Comparison of ENCODE assay signal across 10 cellular contexts in the genomic region with DNA sequence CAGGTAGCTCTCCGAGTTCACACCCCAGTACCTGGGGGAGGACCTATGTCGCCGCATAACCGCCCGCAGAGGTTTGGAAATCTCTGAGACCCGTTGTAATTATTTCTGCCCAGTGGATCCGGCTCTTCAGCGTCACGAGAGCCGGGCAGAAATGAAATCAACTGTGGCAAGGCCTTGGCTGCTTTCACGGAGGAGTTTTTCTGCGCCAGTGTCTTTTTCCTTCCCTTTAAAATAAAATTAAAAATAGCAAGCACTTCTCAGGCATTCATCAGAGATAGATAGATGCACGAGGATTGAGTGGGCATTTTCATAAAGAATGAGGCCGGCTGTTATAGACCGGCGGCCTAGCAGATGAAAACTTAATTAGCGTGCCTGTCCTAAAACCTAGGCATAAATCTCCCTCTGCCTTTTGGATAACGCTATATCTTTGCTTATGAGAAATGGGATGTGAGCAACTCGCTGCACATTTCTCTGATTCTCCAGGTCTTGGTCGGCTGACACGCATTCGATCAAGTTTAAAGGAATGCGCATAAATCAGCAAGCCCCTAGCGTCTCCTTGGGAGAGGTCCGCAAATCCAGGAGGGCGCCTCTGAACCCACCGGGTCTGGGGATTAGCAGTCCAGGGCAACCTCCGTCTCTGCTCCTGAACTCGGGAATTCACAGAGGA. TPM values are rescaled to one million over a fixed set of nuclear protein-coding genes. Genes with fewer than 3 reads are reported as not detected.
DNase-seq lines count a peak whose midpoint lies in the region; ATAC-seq and TF ChIP-seq lines count a peak whose summit lies in the region.
"Had no signal": no experiment of that assay in that cellular context is flagged by ENCODE, and none has a peak within 500 bp of the region (broad histone marks: within the 10 kb centered on the region; RNA-seq: fewer than 3 reads in every experiment).

No MANE protein-coding gene starts in this region.

- peak overlapping the region; percentile 18 for H3K4me3 Mint-ChIP-seq in activated CD8-positive, alpha-beta T cell treated with anti-CD3 and anti-CD28 coated beads, Interleukin-2, amount 10 ng/mL, durations not matched to agents 7 days and 5 days
- peak overlapping the region; percentile 13 to 41 for H3K4me3 Mint-ChIP-seq in stimulated activated naive B cell treated with anti-CD40 and anti-IgM and Interleukin-4, amounts not matched to agents 10 μg/mL and 1 μg/mL and 100 μg/mL, for 72 hours

- H3K36me3 ChIP-seq in HAP-1 (replicated peaks) (peaks cover 41% of the 10 kb centered on the region), mesendoderm (ENCODE audit: control insufficient read depth, insufficient read depth, low read length) (no peaks in the 10 kb centered on the region), brain microvascular endothelial cell (replicated peaks) (no peaks in the 10 kb centered on the region)

- H3K4me1 ChIP-seq in HAP-1: peaks cover 25% of the 10 kb centered on the region
- H3K4me1 ChIP-seq in mesendoderm (ENCODE audit: control insufficient read depth, low read depth, low read length): no peaks in the 10 kb centered on the region

- H3K4ac ChIP-seq in mesendoderm (ENCODE audit: low read depth, low read length): no peak overlapping the region

- no peak overlapping the region for H3K4me2 ChIP-seq in mesendoderm (ENCODE audit: low read length)

- no peak overlapping the region for H4K5ac ChIP-seq in mesendoderm (ENCODE audit: low read length)

- H3K27me3 Mint-ChIP-seq in activated CD8-positive, alpha-beta T cell treated with anti-CD3 and anti-CD28 coated beads, Interleukin-2, amount 10 ng/mL, durations not matched to agents 7 days and 5 days (ENCODE audit: low read depth): peaks cover 81% of the 10 kb centered on the region
- H3K27me3 Mint-ChIP-seq in stimulated activated naive B cell treated with anti-CD40 and anti-IgM and Interleukin-4, amounts not matched to agents 10 μg/mL and 1 μg/mL and 100 μg/mL, for 72 hours: peaks cover 62 to 78% of the 10 kb centered on the region in 2 donors

- no peak overlapping the region for H3K18ac ChIP-seq in mesendoderm (ENCODE audit: low read length)

- no peak overlapping the region for H2BK15ac ChIP-seq in mesendoderm (replicated peaks; ENCODE audit: low read depth)

- no peak overlapping the region for H3K27ac Mint-ChIP-seq in activated CD8-positive, alpha-beta T cell treated with anti-CD3 and anti-CD28 coated beads, Interleukin-2, amount 10 ng/mL, durations not matched to agents 7 days and 5 days
- H3K27ac Mint-ChIP-seq in stimulated activated naive B cell treated with anti-CD40 and anti-IgM and Interleukin-4, amounts not matched to agents 10 μg/mL and 1 μg/mL and 100 μg/mL, for 72 hours: peak overlapping the region; percentile 31

- peak overlapping the region; percentile 65 for H3K4me3 ChIP-seq in HAP-1
- no peak overlapping the region for H3K4me3 ChIP-seq in mesendoderm (ENCODE audit: low read length)
- H3K4me3 ChIP-seq in brain microvascular endothelial cell (ENCODE audit: low read depth, low read length): no peak overlapping the region

- no peak overlapping the region for H2AK5ac ChIP-seq in mesendoderm (ENCODE audit: low read length)

- H3K79me2 ChIP-seq in mesendoderm (ENCODE audit: control insufficient read depth, insufficient read depth, low read length): no peaks in the 10 kb centered on the region

- POLR2A ChIA-PET in activated CD8-positive, alpha-beta T cell treated with anti-CD3 and anti-CD28 coated beads, Interleukin-2, amount 10 ng/mL, durations not matched to agents 7 days and 5 days (lab: Charles Lee): no interaction called here

- peaks cover 26% of the 10 kb centered on the region for H3K4me1 Mint-ChIP-seq in activated CD8-positive, alpha-beta T cell treated with anti-CD3 and anti-CD28 coated beads, Interleukin-2, amount 10 ng/mL, durations not matched to agents 7 days and 5 days (ENCODE audit: low read depth)
- H3K4me1 Mint-ChIP-seq in stimulated activated naive B cell treated with anti-CD40 and anti-IgM and Interleukin-4, amounts not matched to agents 10 μg/mL and 1 μg/mL and 100 μg/mL, for 72 hours: peaks cover 17 to 45% of the 10 kb centered on the region in 2 donors

- in situ Hi-C loops in HAP-1 (cut with MboI; ENCODE audit: low sequenced_read_pairs) (loop anchor here (5.0 kb wide), 1 partner anchor 584 kb away; no protein-coding TSS in a partner anchor), brain microvascular endothelial cell (cut with HindIII; ENCODE audit: low pct_ligation_motif_present, low sequenced_read_pairs) (no loop called here)

- no peak overlapping the region for H2BK5ac ChIP-seq in mesendoderm (ENCODE audit: low read length)

- CTCF ChIA-PET in activated CD8-positive, alpha-beta T cell treated with anti-CD3 and anti-CD28 coated beads, Interleukin-2, amount 10 ng/mL, durations not matched to agents 7 days and 5 days (lab: Charles Lee): interaction anchor here (1.5 to 4.9 kb wide), 3 partner anchors 14 to 413 kb away, joined by 4 to 23 read pairs (median 5); no protein-coding TSS in a partner anchor

- no peaks in the 10 kb centered on the region for H3K27me3 ChIP-seq in HAP-1 (ENCODE audit: low read depth)
- peaks cover 68% of the 10 kb centered on the region for H3K27me3 ChIP-seq in mesendoderm (ENCODE audit: insufficient read depth, low read length, poor library complexity)
- peaks cover 95% of the 10 kb centered on the region for H3K27me3 ChIP-seq in brain microvascular endothelial cell (replicated peaks)

- H3K9me3 Mint-ChIP-seq in activated CD8-positive, alpha-beta T cell treated with anti-CD3 and anti-CD28 coated beads, Interleukin-2, amount 10 ng/mL, durations not matched to agents 7 days and 5 days (ENCODE audit: insufficient read depth): no peaks in the 10 kb centered on the region
- H3K9me3 Mint-ChIP-seq in stimulated activated naive B cell treated with anti-CD40 and anti-IgM and Interleukin-4, amounts not matched to agents 10 μg/mL and 1 μg/mL and 100 μg/mL, for 72 hours: no peaks in the 10 kb centered on the region

- peak; percentile 60 to 72 for DNase-seq in HAP-1 (ENCODE audit: low spot score in 2 of 2)
- no peak for DNase-seq in activated CD8-positive, alpha-beta T cell treated with anti-CD3 and anti-CD28 coated beads, Interleukin-2, amount 10 ng/mL, durations not matched to agents 7 days and 5 days
- peak; percentile 62 for DNase-seq in mesenteric fat pad (ENCODE audit: low spot score)
- DNase-seq in stimulated activated naive B cell treated with anti-CD40 and anti-IgM and Interleukin-4, amounts not matched to agents 10 μg/mL and 1 μg/mL and 100 μg/mL, for 72 hours: no peak
- DNase-seq in mesendoderm: no peak
- no peak for DNase-seq in brain microvascular endothelial cell
- DNase-seq: activated naive CD4-positive, alpha-beta T cell treated with anti-CD3 and anti-CD28 coated beads, Interleukin-2, amount 50 U/mL, for 16 hours; NCI-H2081 treated with DMSO at 0.1 percent for 48 hours had no signal

- H3K27ac ChIP-seq in mesendoderm (ENCODE audit: low read depth, low read length) (no peak overlapping the region), brain microvascular endothelial cell (no peak overlapping the region)

- H3K23ac ChIP-seq in mesendoderm (ENCODE audit: low read length): no peak overlapping the region

- no peaks in the 10 kb centered on the region for H3K79me1 ChIP-seq in mesendoderm (ENCODE audit: low read length)

- no peak overlapping the region for H3K9ac ChIP-seq in mesendoderm (ENCODE audit: low read length)

- no peak overlapping the region for H2BK120ac ChIP-seq in mesendoderm (ENCODE audit: low read depth, low read length)

- peaks cover 2% of the 10 kb centered on the region for H3K36me3 Mint-ChIP-seq in activated CD8-positive, alpha-beta T cell treated with anti-CD3 and anti-CD28 coated beads, Interleukin-2, amount 10 ng/mL, durations not matched to agents 7 days and 5 days (ENCODE audit: low read depth)
- H3K36me3 Mint-ChIP-seq in stimulated activated naive B cell treated with anti-CD40 and anti-IgM and Interleukin-4, amounts not matched to agents 10 μg/mL and 1 μg/mL and 100 μg/mL, for 72 hours: peaks cover 2% of the 10 kb centered on the region in 2 donors

- H3K9me3 ChIP-seq in HAP-1: no peaks in the 10 kb centered on the region

- H3K56ac ChIP-seq in mesendoderm (ENCODE audit: low read length): no peak overlapping the region

- no peak for TF ChIP-seq CTCF in brain microvascular endothelial cell (IDR thresholded peaks at IDR 0.05; ENCODE audit: low read depth, low read length, missing control alignments)

- WGBS in mesendoderm (ENCODE audit: extremely low coverage, insufficient coverage, low lambda C conversion rate): no CpG with 5 or more reads among the region's 29 CpGs

- H4K8ac ChIP-seq in mesendoderm (ENCODE audit: low read depth, low read length): no peak overlapping the region

- no peak for ATAC-seq in activated CD8-positive, alpha-beta T cell treated with anti-CD3 and anti-CD28 coated beads, Interleukin-2, amount 10 ng/mL, durations not matched to agents 7 days and 5 days
- no peak for ATAC-seq in stimulated activated naive B cell treated with anti-CD40 and anti-IgM and Interleukin-4, amounts not matched to agents 10 μg/mL and 1 μg/mL and 100 μg/mL, for 72 hours (replicated peaks)
- ATAC-seq in HG03196 (IDR thresholded peaks at IDR 0.05; ENCODE audit: unreplicated experiment): no peak

RNA-seq across cellular contexts. Expression of gene HOXA13, which starts 6.4 kb away (rescaled TPM):
- total RNA-seq in activated CD8-positive, alpha-beta T cell treated with anti-CD3 and anti-CD28 coated beads, Interleukin-2, amount 10 ng/mL, durations not matched to agents 7 days and 5 days: not detected
- 1.9 TPM for total RNA-seq in mesenteric fat pad
- polyA plus RNA-seq in mesendoderm (2013, experiment 1 of 2): 0.04 TPM
- 0.06 TPM for polyA plus RNA-seq in mesendoderm (2013, experiment 2 of 2)

RNA-seq across cellular contexts. Expression of gene HOXA11, which starts 8.4 kb away (rescaled TPM):
- total RNA-seq in activated CD8-positive, alpha-beta T cell treated with anti-CD3 and anti-CD28 coated beads, Interleukin-2, amount 10 ng/mL, durations not matched to agents 7 days and 5 days: not detected
- 6.1 TPM for total RNA-seq in mesenteric fat pad
- polyA plus RNA-seq in mesendoderm (2013, experiment 1 of 2): not detected
- not detected for polyA plus RNA-seq in mesendoderm (2013, experiment 2 of 2)
- total RNA-seq: mononuclear cell had no signal

RNA-seq across cellular contexts. Expression of gene HOXA10, which starts 19.3 kb away (rescaled TPM):
- total RNA-seq in activated CD8-positive, alpha-beta T cell treated with anti-CD3 and anti-CD28 coated beads, Interleukin-2, amount 10 ng/mL, durations not matched to agents 7 days and 5 days: not detected
- total RNA-seq in mesenteric fat pad: 19.7 TPM
- not detected for polyA plus RNA-seq in mesendoderm (2013, experiment 1 of 2)
- not detected for polyA plus RNA-seq in mesendoderm (2013, experiment 2 of 2)

RNA-seq across cellular contexts. Expression of gene HOXA9, which starts 28.1 kb away (rescaled TPM):
- total RNA-seq in activated CD8-positive, alpha-beta T cell treated with anti-CD3 and anti-CD28 coated beads, Interleukin-2, amount 10 ng/mL, durations not matched to agents 7 days and 5 days: not detected
- 10.4 TPM for total RNA-seq in mesenteric fat pad
- not detected for polyA plus RNA-seq in mesendoderm (2013, experiment 1 of 2)
- polyA plus RNA-seq in mesendoderm (2013, experiment 2 of 2): not detected

RNA-seq across cellular contexts. Expression of gene HOXA7, which starts 37.0 kb away (rescaled TPM):
- not detected for total RNA-seq in activated CD8-positive, alpha-beta T cell treated with anti-CD3 and anti-CD28 coated beads, Interleukin-2, amount 10 ng/mL, durations not matched to agents 7 days and 5 days
- total RNA-seq in mesenteric fat pad: 7.5 TPM
- polyA plus RNA-seq in mesendoderm (2013, experiment 1 of 2): 0.01 TPM
- polyA plus RNA-seq in mesendoderm (2013, experiment 2 of 2): not detected

Comparison
In these comparisons a context has a peak if more than half of its experiments do, and no peak if none do; other contexts are left out.
1. DNase-seq: peak in HAP-1 (2 of 2) and mesenteric fat pad (single experiment); none in activated CD8-positive, alpha-beta T cell treated with anti-CD3 and anti-CD28 coated beads, Interleukin-2, amount 10 ng/mL, durations not matched to agents 7 days and 5 days (single experiment), stimulated activated naive B cell treated with anti-CD40 and anti-IgM and Interleukin-4, amounts not matched to agents 10 μg/mL and 1 μg/mL and 100 μg/mL, for 72 hours (single experiment), mesendoderm (single experiment) and brain microvascular endothelial cell (single experiment).
2. RNA of gene HOXA10, which starts 19.3 kb away (total RNA-seq): 19.7 TPM in mesenteric fat pad (single experiment); not detected in activated CD8-positive, alpha-beta T cell treated with anti-CD3 and anti-CD28 coated beads, Interleukin-2, amount 10 ng/mL, durations not matched to agents 7 days and 5 days; every median in the first group is over 10 times any median in the second.